Comparison of ENCODE assay signal across 1 cellular context in genomic region chr11:64580387-64580786, GRCh38.
TF ChIP-seq lines count a peak whose summit lies in the region.

No MANE protein-coding gene starts in this region.

TF ChIP-seq in H1, 55 proteins besides CTCF, POLR2A, EP300 and RAD21:
- no peak for TF ChIP-seq TAF7 (optimal IDR thresholded peaks at IDR 0.05; ENCODE audit: borderline replicate concordance, low read depth, low read length)
- TF ChIP-seq CHD7 (IDR thresholded peaks at IDR 0.05; ENCODE audit: insufficient replicate concordance, low read length) = no peak
- no peak for TF ChIP-seq FOSL1 (IDR thresholded peaks at IDR 0.05; ENCODE audit: insufficient read depth, low read depth, low read length)
- no peak for TF ChIP-seq YY1 (IDR thresholded peaks at IDR 0.05; ENCODE audit: low read depth, low read length)
- TF ChIP-seq NRF1 (IDR thresholded peaks at IDR 0.05; ENCODE audit: low read depth, low read length) = no peak
- TF ChIP-seq KDM5A (IDR thresholded peaks at IDR 0.05; ENCODE audit: low read length) = no peak
- no peak for TF ChIP-seq SIX5 (IDR thresholded peaks at IDR 0.05; ENCODE audit: low read depth, low read length)
- TF ChIP-seq NANOG (IDR thresholded peaks at IDR 0.05; ENCODE audit: insufficient read depth, low read depth, low read length, poor library complexity, severe bottlenecking) = no peak
- TF ChIP-seq SIRT6 (IDR thresholded peaks at IDR 0.05; ENCODE audit: low read length) = no peak
